Comparison of ENCODE assay signal across 14 cellular contexts in the genomic region with DNA sequence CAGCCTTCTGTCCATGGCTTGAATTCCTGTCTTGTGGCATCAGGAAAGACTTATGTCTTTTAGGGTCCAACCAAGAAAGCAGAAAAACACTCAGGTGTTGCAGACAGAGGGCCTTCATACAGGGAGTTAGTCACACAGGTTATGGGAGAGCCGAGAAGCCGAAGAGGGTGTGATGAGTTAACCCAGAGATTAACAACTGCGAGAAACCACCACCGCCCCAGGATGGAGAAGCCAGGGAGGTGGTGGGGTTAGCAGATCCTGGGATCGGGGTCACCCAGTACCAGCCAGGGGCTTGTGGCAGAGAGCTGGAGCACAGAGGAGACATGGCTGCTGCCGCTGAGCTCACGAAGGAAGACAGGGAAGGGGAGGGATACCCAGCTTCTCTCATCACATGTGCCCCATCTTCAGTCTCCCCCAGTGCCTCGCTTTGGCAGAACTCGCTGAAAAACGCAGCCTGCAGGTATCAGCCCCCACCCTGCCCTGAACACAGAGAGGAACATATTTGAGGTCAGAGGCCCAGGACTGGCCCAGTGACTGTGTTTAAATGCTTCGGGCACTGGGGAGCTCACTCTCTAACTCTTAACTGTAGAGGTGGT. TPM values are rescaled to one million over a fixed set of nuclear protein-coding genes. Genes with fewer than 3 reads are reported as not detected.
A peak's percentile ranks its signal among the peaks of the same experiment; 100 is the strongest.
DNase-seq lines count a peak whose midpoint lies in the region; ATAC-seq and TF ChIP-seq lines count a peak whose summit lies in the region.
"Had no signal": no experiment of that assay in that cellular context is flagged by ENCODE, and none has a peak within 500 bp of the region (broad histone marks: within the 10 kb centered on the region; RNA-seq: fewer than 3 reads in every experiment).

No MANE protein-coding gene starts in this region.

- no peaks in the 10 kb centered on the region for H3K9me2 ChIP-seq in OCI-LY7 (ENCODE audit: insufficient read depth, low read length)

- H3K27me3 ChIP-seq in right atrium auricular region: no peaks in the 10 kb centered on the region
- H3K27me3 ChIP-seq in H7 (ENCODE audit: control insufficient read depth, insufficient read depth, low read length): no peaks in the 10 kb centered on the region; the same call in 1 of the 2 replicates
- no peaks in the 10 kb centered on the region for H3K27me3 ChIP-seq in colonic mucosa
- peaks cover 0 to 6% of the 10 kb centered on the region in 2 donors for H3K27me3 ChIP-seq in body of pancreas

- H3K4me3 ChIP-seq in right atrium auricular region (no peak overlapping the region), H7 (ENCODE audit: insufficient read depth, low read depth, low read length) (no peak overlapping the region), colonic mucosa (no peak overlapping the region), OCI-LY7 (ENCODE audit: low read depth, low read length, poor library complexity, severe bottlenecking) (no peak overlapping the region), body of pancreas (no peak overlapping the region)
- H3K4me3 ChIP-seq: HAP-1 had no signal

- H2AFZ ChIP-seq in OCI-LY7 (ENCODE audit: low read length): no peak overlapping the region

- no TSS peak for BruUV-seq in OCI-LY7 (replicated peaks; lab: Mats Ljungman, UMichigan)

- H3K4me2 ChIP-seq in OCI-LY7 (ENCODE audit: low read length): no peak overlapping the region

- H3K4me1 ChIP-seq in right atrium auricular region: no peaks in the 10 kb centered on the region
- no peaks in the 10 kb centered on the region for H3K4me1 ChIP-seq in colonic mucosa
- no peaks in the 10 kb centered on the region for H3K4me1 ChIP-seq in OCI-LY7 (ENCODE audit: insufficient read depth, low read length, poor library complexity, severe bottlenecking)
- H3K4me1 ChIP-seq in body of pancreas: no peaks in the 10 kb centered on the region
- H3K4me1 ChIP-seq: HAP-1 had no signal

- no peaks in the 10 kb centered on the region for H3K9me3 ChIP-seq in right atrium auricular region
- no peaks in the 10 kb centered on the region for H3K9me3 ChIP-seq in colonic mucosa
- no peaks in the 10 kb centered on the region for H3K9me3 ChIP-seq in OCI-LY7 (ENCODE audit: low read length)
- H3K9me3 ChIP-seq in body of pancreas: no peaks in the 10 kb centered on the region
- H3K9me3 ChIP-seq: HAP-1 had no signal

- H3K36me3 Mint-ChIP-seq in stimulated activated effector memory CD8-positive, alpha-beta T cell treated with anti-CD3 and anti-CD28 coated beads, Interleukin-12 subunit alpha, Interleukin-12 subunit beta, amount 100 ng/mL, for 72 hours: no peaks in the 10 kb centered on the region

- peaks cover 26% of the 10 kb centered on the region for H3K4me1 Mint-ChIP-seq in stimulated activated effector memory CD8-positive, alpha-beta T cell treated with anti-CD3 and anti-CD28 coated beads, Interleukin-12 subunit alpha, Interleukin-12 subunit beta, amount 100 ng/mL, for 72 hours

- 73 to 79% methylated on average over 11 of the region's 11 CpGs for WGBS in body of pancreas, 2 donors

- H3K36me3 ChIP-seq in right atrium auricular region (no peaks in the 10 kb centered on the region), H7 (replicated peaks; ENCODE audit: control insufficient read depth, insufficient read depth, low read length) (no peaks in the 10 kb centered on the region), colonic mucosa (no peaks in the 10 kb centered on the region), OCI-LY7 (ENCODE audit: insufficient read depth, low read length) (no peaks in the 10 kb centered on the region), body of pancreas (replicated peaks in 1 of 2; ENCODE audit: insufficient read depth in 1 of 2, low read depth in 2 of 2) (no peaks in the 10 kb centered on the region)
- H3K36me3 ChIP-seq: HAP-1 had no signal

- H3K4me3 Mint-ChIP-seq in stimulated activated effector memory CD8-positive, alpha-beta T cell treated with anti-CD3 and anti-CD28 coated beads, Interleukin-12 subunit alpha, Interleukin-12 subunit beta, amount 100 ng/mL, for 72 hours: no peak overlapping the region

- ATAC-seq in stimulated activated effector memory CD8-positive, alpha-beta T cell treated with anti-CD3 and anti-CD28 coated beads, Interleukin-12 subunit alpha, Interleukin-12 subunit beta, amount 100 ng/mL, for 72 hours: no peak
- ATAC-seq in GM21515 (IDR thresholded peaks at IDR 0.05; ENCODE audit: unreplicated experiment) (no peak), body of pancreas (no peak)
- ATAC-seq: Right ventricle myocardium inferior had no signal

- no peak for TF ChIP-seq POLR2A in body of pancreas (IDR thresholded peaks at IDR 0.05)

- no peak overlapping the region for H3K9ac ChIP-seq in colonic mucosa (ENCODE audit: low read depth in 2 of 2, low read length in 2 of 2)

- H3K27ac Mint-ChIP-seq in stimulated activated effector memory CD8-positive, alpha-beta T cell treated with anti-CD3 and anti-CD28 coated beads, Interleukin-12 subunit alpha, Interleukin-12 subunit beta, amount 100 ng/mL, for 72 hours: peak overlapping the region; percentile 69

- H4K20me1 ChIP-seq in OCI-LY7 (ENCODE audit: insufficient read depth, low read length): no peaks in the 10 kb centered on the region

- DNase-seq in right atrium auricular region (ENCODE audit: low spot score) (peak; percentile 40), cardiac septum (ENCODE audit: low spot score) (no peak), H7 (peak; percentile 32), colonic mucosa (peak; percentile 16), OCI-LY7 (ENCODE audit: low spot score) (no peak), body of pancreas (no peak)
- DNase-seq in stimulated activated effector memory CD8-positive, alpha-beta T cell treated with anti-CD3 and anti-CD28 coated beads, Interleukin-12 subunit alpha, Interleukin-12 subunit beta, amount 100 ng/mL, for 72 hours (ENCODE audit: low spot score in 2 of 2): no peak
- DNase-seq: Karpas-422, NCI-H187 treated with DMSO at 0.1 percent for 48 hours, NCI-H446, NCI-H748 treated with DMSO at 0.1 percent for 48 hours had no signal

- POLR2A ChIA-PET in OCI-LY7 (lab: Charles Lee): interaction anchor here (0.7 kb wide), 1 partner anchor 340 kb away, joined by 3 read pairs; no protein-coding TSS in a partner anchor

- no peaks in the 10 kb centered on the region for H3K79me2 ChIP-seq in OCI-LY7 (ENCODE audit: insufficient read depth, low read depth, low read length)

- intact Hi-C loops in cardiac septum (cut with DNase I): no loop called here
- intact Hi-C loops in colonic mucosa (cut with DNase I): no loop called here
- intact Hi-C loops in OCI-LY7 (cut with micrococcal nuclease; ENCODE audit: unreplicated experiment): no loop called here
- intact Hi-C loops in body of pancreas (cut with DNase I): no loop called here

- TF ChIP-seq CTCF in right atrium auricular region (IDR thresholded peaks at IDR 0.05) (no peak), colonic mucosa (IDR thresholded peaks at IDR 0.05) (no peak), OCI-LY7 (conservative IDR thresholded peaks at IDR 0.05; ENCODE audit: low read length) (no peak), body of pancreas (IDR thresholded peaks at IDR 0.05) (no peak)

- H3K9me3 Mint-ChIP-seq in stimulated activated effector memory CD8-positive, alpha-beta T cell treated with anti-CD3 and anti-CD28 coated beads, Interleukin-12 subunit alpha, Interleukin-12 subunit beta, amount 100 ng/mL, for 72 hours: no peaks in the 10 kb centered on the region

- no peak overlapping the region for H3K27ac ChIP-seq in right atrium auricular region
- no peak overlapping the region for H3K27ac ChIP-seq in colonic mucosa
- H3K27ac ChIP-seq in OCI-LY7 (ENCODE audit: low read depth, low read length, poor library complexity, severe bottlenecking): no peak overlapping the region
- no peak overlapping the region for H3K27ac ChIP-seq in body of pancreas

- CTCF ChIA-PET in OCI-LY7 (lab: Charles Lee; ENCODE audit: unreplicated experiment): no interaction called here

RNA-seq across cellular contexts. Expression of a gene that starts 58.7 kb away (rescaled TPM):
- 1 to 10 TPM in 1 of 2 donors, under 1 TPM in 1; 0.48 to 2.3 TPM for total RNA-seq in right atrium auricular region
- 0.51 TPM for total RNA-seq in cardiac septum
- total RNA-seq in H7 (2014; rRNA removed; shearing (Covaris generic)): 1.3 and 3.5 TPM in 2 replicates
- 1 to 10 TPM; 1.6 to 3.2 TPM for total RNA-seq in colonic mucosa
- 9.5 and 12.2 TPM in 2 replicates for total RNA-seq in OCI-LY7 (2014; rRNA removed; shearing (Covaris generic))
- 39.5 and 41.1 TPM in 2 replicates for total RNA-seq in OCI-LY7 (2022)
- under 1 TPM in 1 of 2 donors, not detected in 1; 0.26 TPM for total RNA-seq in body of pancreas

Comparison
In these comparisons a context has a peak if more than half of its experiments do, and no peak if none do; other contexts are left out.
1. DNase-seq: peak in right atrium auricular region (single experiment), H7 (single experiment) and colonic mucosa (single experiment); none in cardiac septum (single experiment), stimulated activated effector memory CD8-positive, alpha-beta T cell treated with anti-CD3 and anti-CD28 coated beads, Interleukin-12 subunit alpha, Interleukin-12 subunit beta, amount 100 ng/mL, for 72 hours (0 of 2), OCI-LY7 (single experiment) and body of pancreas (0 of 4).